In genomic region chr3:102141913-102142210, GRCh38 we compare ENCODE assay signal across 28 cellular contexts.
DNase-seq lines count a peak whose midpoint lies in the region; ATAC-seq, FAIRE-seq and TF ChIP-seq lines count a peak whose summit lies in the region.
"Had no signal": no experiment of that assay in that cellular context is flagged by ENCODE, and none has a peak within 500 bp of the region (broad histone marks: within the 10 kb centered on the region; RNA-seq: fewer than 3 reads in every experiment).

No MANE protein-coding gene starts in this region.

- no peak overlapping the region for H3K4me3 ChIP-seq in A549
- H3K4me3 ChIP-seq in left ventricle myocardium inferior = peak overlapping the region; percentile 0
- H3K4me3 ChIP-seq in osteoblast (ENCODE audit: insufficient read depth, low read length) = no peak overlapping the region
- no peak overlapping the region for H3K4me3 ChIP-seq in Peyer's patch
- H3K4me3 ChIP-seq: cardiac muscle cell, pancreas had no signal

- no peak for TF ChIP-seq EP300 in A549 (IDR thresholded peaks at IDR 0.05)

- H3K36me3 ChIP-seq in left ventricle myocardium inferior (no peaks in the 10 kb centered on the region), osteoblast (ENCODE audit: insufficient read depth, low read length) (no peaks in the 10 kb centered on the region), Peyer's patch (no peaks in the 10 kb centered on the region)
- H3K36me3 ChIP-seq: cardiac muscle cell, pancreas had no signal

- CTCF ChIA-PET in A549 (lab: Yijun Ruan, JAX) = interaction anchor here (0.8 to 1.4 kb wide), 2 partner anchors 11 to 83 kb away, joined by 4 read pairs; no protein-coding TSS in a partner anchor

- POLR2A ChIA-PET in A549 (lab: Yijun Ruan, JAX) = no interaction called here

- ATAC-seq in A549 (no peak), HG03095 (IDR thresholded peaks at IDR 0.05; ENCODE audit: unreplicated experiment) (no peak), GM19035 (IDR thresholded peaks at IDR 0.05; ENCODE audit: unreplicated experiment) (no peak)
- ATAC-seq: left colon; naive thymus-derived CD8-positive, alpha-beta T cell; stimulated activated naive CD8-positive, alpha-beta T cell treated with anti-CD3 and anti-CD28 coated beads, Interleukin-15, amount 100 ng/mL, for 72 hours had no signal

- peaks cover 24% of the 10 kb centered on the region for H3K4me1 Mint-ChIP-seq in brain
- H3K4me1 Mint-ChIP-seq: B cell; CD8-positive, alpha-beta memory T cell had no signal

- no peak for TF ChIP-seq POLR2A in A549 (IDR thresholded peaks at IDR 0.05; ENCODE audit: low read length)
- TF ChIP-seq POLR2A in Peyer's patch (IDR thresholded peaks at IDR 0.05) = no peak

- H3K27ac ChIP-seq in A549 = no peak overlapping the region
- peak overlapping the region; percentile 70 for H3K27ac ChIP-seq in left ventricle myocardium inferior (replicated peaks)
- H3K27ac ChIP-seq in osteoblast (ENCODE audit: low read depth, low read length) = peak overlapping the region; percentile 67
- no peak overlapping the region for H3K27ac ChIP-seq in Peyer's patch
- H3K27ac ChIP-seq: KMS-11, pancreas had no signal

- H3K4me2 ChIP-seq in A549 (no peak overlapping the region), osteoblast (ENCODE audit: insufficient read depth, low read length) (no peak overlapping the region)
- H3K4me2 ChIP-seq: KMS-11 had no signal

- no peaks in the 10 kb centered on the region for H4K20me1 ChIP-seq in osteoblast (ENCODE audit: insufficient read depth, low read length)

- H3K9me3 Mint-ChIP-seq in brain = no peaks in the 10 kb centered on the region
- H3K9me3 Mint-ChIP-seq: activated naive CD4-positive, alpha-beta T cell treated with anti-CD3 and anti-CD28 coated beads for 36 hours; CD8-positive, alpha-beta memory T cell; naive thymus-derived CD8-positive, alpha-beta T cell; stimulated activated naive CD8-positive, alpha-beta T cell treated with anti-CD3 and anti-CD28 coated beads, Interleukin-15, amount 100 ng/mL, for 72 hours had no signal

- DNase-seq in A549 (ENCODE audit: low read depth in 1 of 2, low spot score in 1 of 2) (no peak), left ventricle myocardium inferior (no peak), osteoblast (ENCODE audit: insufficient read length, low spot score, missing footprints) (no peak), NCI-H69 (lab: John Stamatoyannopoulos, UW) (no peak), Peyer's patch (no peak)
- DNase-seq: activated CD4-positive, alpha-beta T cell treated with anti-CD3 and anti-CD28 coated beads for 4 hours; activated naive CD4-positive, alpha-beta T cell treated with anti-CD3 and anti-CD28 coated beads for 36 hours; activated T-cell treated with anti-CD3 and anti-CD28 coated beads, Interleukin-2, amount 50 U/mL, for 48 hours; amygdala; CD8-positive, alpha-beta memory T cell; DMS53; left colon; midbrain; MV-4-11; naive thymus-derived CD8-positive, alpha-beta T cell; NCI-H1694 treated with DMSO at 0.1 percent for 48 hours; NCI-H526 treated with DMSO at 0.1 percent for 48 hours; pancreas; stimulated activated naive CD8-positive, alpha-beta T cell treated with anti-CD3 and anti-CD28 coated beads, Interleukin-15, amount 100 ng/mL, for 72 hours had no signal

- TF ChIP-seq RAD21 in A549 (conservative IDR thresholded peaks at IDR 0.05 in 1 of 2, IDR thresholded peaks at IDR 0.05 in 1 of 2) = no peak

- peak; percentile 39 for FAIRE-seq in A549 (lab: Jason Lieb, UNC)
- FAIRE-seq: endometrium, G401.6, pancreas had no signal

- H2AFZ ChIP-seq in osteoblast (ENCODE audit: low read length) = no peak overlapping the region

- H3K4me1 ChIP-seq in A549 (no peaks in the 10 kb centered on the region), left ventricle myocardium inferior (peaks cover 26% of the 10 kb centered on the region), osteoblast (ENCODE audit: insufficient read depth, low read length) (peaks cover 23% of the 10 kb centered on the region), Peyer's patch (no peaks in the 10 kb centered on the region)
- H3K4me1 ChIP-seq: pancreas had no signal

- intact Hi-C loops in left ventricle myocardium inferior (cut with micrococcal nuclease) = no loop called here

- H3K4me3 Mint-ChIP-seq in brain = peak overlapping the region in 1 of 5 experiments; percentile 0
- H3K4me3 Mint-ChIP-seq: activated naive CD4-positive, alpha-beta T cell treated with anti-CD3 and anti-CD28 coated beads for 36 hours; B cell; CD8-positive, alpha-beta memory T cell; naive thymus-derived CD8-positive, alpha-beta T cell; stimulated activated naive CD8-positive, alpha-beta T cell treated with anti-CD3 and anti-CD28 coated beads, Interleukin-15, amount 100 ng/mL, for 72 hours; T-helper 1 cell treated with Interleukin-12 subunit alpha and Interleukin-12 subunit beta and Interleukin-4 antibody, amounts not matched to agents 30 μg/mL and 1 μg/mL, for 36 hours had no signal

- H3K27me3 Mint-ChIP-seq in brain = peaks cover 9% of the 10 kb centered on the region
- H3K27me3 Mint-ChIP-seq: B cell had no signal

- H3K9me3 ChIP-seq in A549 (no peaks in the 10 kb centered on the region), left ventricle myocardium inferior (replicated peaks) (no peaks in the 10 kb centered on the region), osteoblast (ENCODE audit: low read depth, low read length) (no peaks in the 10 kb centered on the region), Peyer's patch (no peaks in the 10 kb centered on the region)
- H3K9me3 ChIP-seq: pancreas had no signal

- H3K36me3 Mint-ChIP-seq in brain = no peaks in the 10 kb centered on the region

- no peaks in the 10 kb centered on the region for H3K27me3 ChIP-seq in left ventricle myocardium inferior (ENCODE audit: low read depth)
- no peaks in the 10 kb centered on the region for H3K27me3 ChIP-seq in osteoblast (ENCODE audit: insufficient read depth, low read length)
- no peaks in the 10 kb centered on the region for H3K27me3 ChIP-seq in Peyer's patch
- H3K27me3 ChIP-seq: cardiac muscle cell, pancreas had no signal

- 72% methylated on average over 1 of the region's 1 CpG for WGBS in A549 (ENCODE audit: missing lambda C conversion rate)

- peak overlapping the region in 3 of 5 experiments; percentile 9 to 43 (median 12) for H3K27ac Mint-ChIP-seq in brain
- H3K27ac Mint-ChIP-seq: activated naive CD4-positive, alpha-beta T cell treated with anti-CD3 and anti-CD28 coated beads for 36 hours; B cell; CD8-positive, alpha-beta memory T cell; stimulated activated naive CD8-positive, alpha-beta T cell treated with anti-CD3 and anti-CD28 coated beads, Interleukin-15, amount 100 ng/mL, for 72 hours; T-helper 1 cell treated with Interleukin-12 subunit alpha and Interleukin-12 subunit beta and Interleukin-4 antibody, amounts not matched to agents 30 μg/mL and 1 μg/mL, for 36 hours had no signal

- TF ChIP-seq CTCF in A549 (IDR thresholded peaks at IDR 0.05) (no peak), brain (conservative IDR thresholded peaks at IDR 0.05) (no peak), left ventricle myocardium inferior (IDR thresholded peaks at IDR 0.05; ENCODE audit: borderline replicate concordance) (no peak), osteoblast (IDR thresholded peaks at IDR 0.05; ENCODE audit: extremely low read depth, low read depth, low read length) (no peak), Peyer's patch (IDR thresholded peaks at IDR 0.05) (no peak)

- H3K79me2 ChIP-seq in osteoblast (ENCODE audit: insufficient read depth, low read length) = no peaks in the 10 kb centered on the region

TF ChIP-seq in A549, 52 proteins besides CTCF, POLR2A, EP300 and RAD21:
- TF ChIP-seq EHF (CRISPR knock-in tag; IDR thresholded peaks at IDR 0.05) = no peak
- TF ChIP-seq, protein P1, sequence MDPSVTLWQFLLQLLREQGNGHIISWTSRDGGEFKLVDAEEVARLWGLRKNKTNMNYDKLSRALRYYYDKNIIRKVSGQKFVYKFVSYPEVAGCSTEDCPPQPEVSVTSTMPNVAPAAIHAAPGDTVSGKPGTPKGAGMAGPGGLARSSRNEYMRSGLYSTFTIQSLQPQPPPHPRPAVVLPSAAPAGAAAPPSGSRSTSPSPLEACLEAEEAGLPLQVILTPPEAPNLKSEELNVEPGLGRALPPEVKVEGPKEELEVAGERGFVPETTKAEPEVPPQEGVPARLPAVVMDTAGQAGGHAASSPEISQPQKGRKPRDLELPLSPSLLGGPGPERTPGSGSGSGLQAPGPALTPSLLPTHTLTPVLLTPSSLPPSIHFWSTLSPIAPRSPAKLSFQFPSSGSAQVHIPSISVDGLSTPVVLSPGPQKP (IDR thresholded peaks at IDR 0.05; ENCODE audit: low read depth, low read length) = no peak
- no peak for TF ChIP-seq FOSL2 (IDR thresholded peaks at IDR 0.05)
- no peak for TF ChIP-seq FOSL2 (CRISPR knock-in tag; IDR thresholded peaks at IDR 0.05)
- no peak for TF ChIP-seq HOXB5 (CRISPR knock-in tag; IDR thresholded peaks at IDR 0.05)

Comparison
In these comparisons a context has a peak if more than half of its experiments do, and no peak if none do; other contexts are left out.
1. H3K27ac ChIP-seq: peak in left ventricle myocardium inferior (single experiment) and osteoblast (single experiment); none in A549 (0 of 2) and Peyer's patch (0 of 4).